In genomic region chr4:150822407-150822806, GRCh38 we compare ENCODE assay signal across 22 cellular contexts.
"Had no signal": no experiment of that assay in that cellular context is flagged by ENCODE, and none has a peak within 500 bp of the region (broad histone marks: within the 10 kb centered on the region; RNA-seq: fewer than 3 reads in every experiment).

No MANE protein-coding gene starts in this region.

- ATAC-seq: esophagus mucosa, gastroesophageal sphincter, heart left ventricle, left cardiac atrium, left lung, left ventricle myocardium superior, lower lobe of right lung, mucosa of descending colon had no signal

- H3K9me3 ChIP-seq: esophagus squamous epithelium, gastroesophageal sphincter, left lung, lower lobe of right lung, mucosa of descending colon had no signal

- H3K4me2 ChIP-seq: hepatocyte had no signal

- H3K9me3 Mint-ChIP-seq: immature natural killer cell had no signal

- H2AFZ ChIP-seq: hepatocyte had no signal

- H3K27ac ChIP-seq: coronary artery, dorsolateral prefrontal cortex, epithelial cell of prostate, esophagus squamous epithelium, gastroesophageal sphincter, heart left ventricle, hepatocyte, left lung, lower lobe of right lung had no signal

- H3K4me1 ChIP-seq: esophagus squamous epithelium, gastroesophageal sphincter, left lung, lower lobe of right lung had no signal

- H3K27ac Mint-ChIP-seq: immature natural killer cell had no signal

- H3K4me3 ChIP-seq: coronary artery, dorsolateral prefrontal cortex, esophagus squamous epithelium, gastroesophageal sphincter, heart left ventricle, hepatocyte, left lung, lower lobe of right lung, mucosa of descending colon had no signal

- H3K27me3 ChIP-seq: dorsolateral prefrontal cortex, esophagus squamous epithelium, gastroesophageal sphincter, heart left ventricle, hepatocyte, left lung had no signal

- H3K4me3 Mint-ChIP-seq: immature natural killer cell had no signal

- DNase-seq: dermis blood vessel endothelial cell; dorsolateral prefrontal cortex; effector CD4-positive, alpha-beta T cell; effector memory CD4-positive, alpha-beta T cell; erythroblast; esophagus squamous epithelium; foreskin fibroblast; foreskin melanocyte; heart left ventricle; hypothalamus; immature natural killer cell; left cardiac atrium; left lung; left ventricle myocardium superior; lower lobe of right lung; mesenchymal stem cell; mucosa of descending colon had no signal
